ENCODE assay signal across 22 cellular contexts in the genomic region with DNA sequence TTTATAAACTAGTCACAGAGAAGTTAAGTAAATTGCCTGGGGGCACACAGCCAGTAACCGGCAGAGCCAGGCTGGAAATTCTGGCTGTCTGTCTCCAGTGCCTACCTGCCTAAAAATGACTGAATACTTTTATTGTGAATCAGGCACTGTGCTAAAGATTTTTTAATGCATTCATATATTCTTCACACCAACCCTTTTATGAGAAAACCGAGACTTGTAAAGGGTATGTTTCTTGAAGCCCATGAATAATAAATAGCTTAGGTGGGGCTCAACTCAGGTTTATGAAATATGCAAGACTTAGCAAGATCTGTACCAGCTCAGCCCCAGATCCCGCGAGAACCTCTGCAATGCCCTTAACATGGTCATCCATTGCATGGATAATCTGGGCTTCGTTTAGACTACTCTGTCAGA.
DNase-seq lines count a peak whose midpoint lies in the region; ATAC-seq, FAIRE-seq and TF ChIP-seq lines count a peak whose summit lies in the region.
"Had no signal": no experiment of that assay in that cellular context is flagged by ENCODE, and none has a peak within 500 bp of the region (broad histone marks: within the 10 kb centered on the region; RNA-seq: fewer than 3 reads in every experiment).

No MANE protein-coding gene starts in this region.

- WGBS in K562 (ENCODE audit: insufficient coverage, low coverage, missing lambda C conversion rate), result 0% methylated on average over 5 of the region's 5 CpGs
- 91% methylated on average over 4 of the region's 5 CpGs for WGBS in mesenchymal stem cell

- H2BK5ac ChIP-seq in mesenchymal stem cell (ENCODE audit: low read depth, low read length, poor library complexity, severe bottlenecking), result no peak overlapping the region

- no TSS peak for BruUV-seq in K562 (replicated peaks; lab: Mats Ljungman, UMichigan)

- H4K91ac ChIP-seq in mesenchymal stem cell (ENCODE audit: low read length), result no peak overlapping the region

- no peak overlapping the region for H2BK12ac ChIP-seq in mesenchymal stem cell (ENCODE audit: low read length in 2 of 2)

- no peak overlapping the region for H3K23ac ChIP-seq in mesenchymal stem cell (ENCODE audit: low read length in 2 of 2)

- POLR2A ChIA-PET in K562 (lab: Yijun Ruan, JAX), result no interaction called here

- no peaks in the 10 kb centered on the region for H3K9me3 Mint-ChIP-seq in T-helper 2 cell treated with Interferon-gamma antibody and Interleukin-4, amounts not matched to agents 5 μg/mL and 100 μg/mL, for 36 hours
- H3K9me3 Mint-ChIP-seq: CD4-positive, alpha-beta memory T cell; HFFc6 had no signal

- H2BK120ac ChIP-seq in mesenchymal stem cell (ENCODE audit: low read depth, low read length), result no peak overlapping the region

- H3K14ac ChIP-seq in mesenchymal stem cell (ENCODE audit: low read length in 2 of 2), result no peak overlapping the region

- no peak for TF ChIP-seq EP300 in K562 (IDR thresholded peaks at IDR 0.05; ENCODE audit: low read length)

- no peak for FAIRE-seq in K562 (lab: Jason Lieb, UNC)
- FAIRE-seq: GM12878 had no signal

- H3K27ac Mint-ChIP-seq in T-helper 2 cell treated with Interferon-gamma antibody and Interleukin-4, amounts not matched to agents 5 μg/mL and 100 μg/mL, for 36 hours, result no peak overlapping the region
- H3K27ac Mint-ChIP-seq: CD4-positive, alpha-beta memory T cell; HFFc6 had no signal

- no peaks in the 10 kb centered on the region for H4K20me1 ChIP-seq in K562 (replicated peaks; ENCODE audit: control insufficient read depth, insufficient read depth, low read length)

- no peak overlapping the region for H3K27ac ChIP-seq in K562 (ENCODE audit: extremely low read depth, low read depth, low read length)
- H3K27ac ChIP-seq in foreskin keratinocyte, result peak overlapping the region; percentile 23
- H3K27ac ChIP-seq in mesenchymal stem cell (ENCODE audit: low read length, poor library complexity, severe bottlenecking), result no peak overlapping the region
- H3K27ac ChIP-seq: HL-60, KMS-11 had no signal

- no peak overlapping the region for H2BK15ac ChIP-seq in mesenchymal stem cell (ENCODE audit: low read depth, poor library complexity, severe bottlenecking)

- peaks cover 2 to 20% of the 10 kb centered on the region in 2 experiments; a peak in 3 of 5 replicates for H3K27me3 ChIP-seq in K562 (ENCODE audit: control insufficient read depth in 2 of 2, insufficient read depth in 2 of 2, low read length in 2 of 2)
- no peaks in the 10 kb centered on the region for H3K27me3 ChIP-seq in foreskin keratinocyte
- H3K27me3 ChIP-seq in mesenchymal stem cell (ENCODE audit: control insufficient read depth in 1 of 2, insufficient read depth in 1 of 2, low read length in 2 of 2), result no peaks in the 10 kb centered on the region

- H3K36me3 Mint-ChIP-seq in T-helper 2 cell treated with Interferon-gamma antibody and Interleukin-4, amounts not matched to agents 5 μg/mL and 100 μg/mL, for 36 hours (ENCODE audit: low read depth), result no peaks in the 10 kb centered on the region
- H3K36me3 Mint-ChIP-seq: CD4-positive, alpha-beta memory T cell had no signal

- in situ Hi-C loops in K562 (cut with MboI), result no loop called here

- H3K79me2 ChIP-seq in K562 (ENCODE audit: control insufficient read depth, insufficient read depth, low read length), result no peaks in the 10 kb centered on the region

- ATAC-seq in K562, result no peak
- peak; percentile 83 for ATAC-seq in foreskin keratinocyte
- ATAC-seq: GM12878 had no signal

- peaks cover 2% of the 10 kb centered on the region for H3K27me3 Mint-ChIP-seq in T-helper 2 cell treated with Interferon-gamma antibody and Interleukin-4, amounts not matched to agents 5 μg/mL and 100 μg/mL, for 36 hours (ENCODE audit: low read depth)

- TF ChIP-seq CTCF in K562 (IDR thresholded peaks at IDR 0.05 in 2 of 3, conservative IDR thresholded peaks at IDR 0.05 in 1 of 3; ENCODE audit: insufficient read depth in 2 of 3, low read depth in 1 of 3, low read length in 3 of 3) (no peak), foreskin keratinocyte (conservative IDR thresholded peaks at IDR 0.05) (no peak)

- no peaks in the 10 kb centered on the region for H3K9me1 ChIP-seq in K562 (ENCODE audit: control insufficient read depth, insufficient read depth, low read length)

- no peaks in the 10 kb centered on the region for H3K9me3 ChIP-seq in K562 (replicated peaks; ENCODE audit: control insufficient read depth, insufficient read depth, low read depth, low read length)
- H3K9me3 ChIP-seq in mesenchymal stem cell (ENCODE audit: control insufficient read depth, low read length), result no peaks in the 10 kb centered on the region
- H3K9me3 ChIP-seq: Caco-2 had no signal

- H3K9ac ChIP-seq in K562 (ENCODE audit: insufficient read depth in 1 of 2, low read depth in 2 of 2, low read length in 2 of 2), result no peak overlapping the region
- H3K9ac ChIP-seq in mesenchymal stem cell (ENCODE audit: low read length), result no peak overlapping the region
- H3K9ac ChIP-seq: KMS-11 had no signal

- no peaks in the 10 kb centered on the region for H3K36me3 ChIP-seq in K562 (ENCODE audit: control insufficient read depth, insufficient read depth, low read length)
- H3K36me3 ChIP-seq in mesenchymal stem cell (ENCODE audit: control insufficient read depth in 1 of 2, insufficient read depth in 2 of 2, low read depth in 1 of 2, low read length in 2 of 2), result peaks cover 0 to 6% of the 10 kb centered on the region in 2 experiments

- TF ChIP-seq RAD21 in K562 (CRISPR knock-in tag; conservative IDR thresholded peaks at IDR 0.05 in 1 of 2, IDR thresholded peaks at IDR 0.05 in 1 of 2), result no peak

- no peak overlapping the region for H3K4me3 Mint-ChIP-seq in T-helper 2 cell treated with Interferon-gamma antibody and Interleukin-4, amounts not matched to agents 5 μg/mL and 100 μg/mL, for 36 hours
- H3K4me3 Mint-ChIP-seq: CD4-positive, alpha-beta memory T cell; HFFc6 had no signal

- DNase-seq in NCI-H226 (peak; percentile 7), K562 (ENCODE audit: extremely low read depth in 1 of 4, low spot score in 3 of 4) (no peak), foreskin keratinocyte (peak; percentile 85 to 97), erythroblast (lab: John Stamatoyannopoulos, UW) (no peak), hippocampal formation (lab: John Stamatoyannopoulos, UW) (no peak), mesenchymal stem cell (no peak)
- no peak for DNase-seq in T-helper 2 cell treated with Interferon-gamma antibody and Interleukin-4, amounts not matched to agents 5 μg/mL and 100 μg/mL, for 36 hours (ENCODE audit: low spot score)
- DNase-seq: Caco-2; CD4-positive, alpha-beta memory T cell; DMS 273 treated with DMSO at 0.1 percent for 48 hours; DMS79 treated with DMSO at 0.1 percent for 48 hours; H7; HFFc6; NCI-H1105 treated with DMSO at 0.1 percent for 48 hours; NCI-H2029 treated with DMSO at 0.1 percent for 48 hours; NCI-H2171 treated with DMSO at 0.1 percent for 48 hours; NCI-H446; NCI-H526; SHP77 had no signal

- no peaks in the 10 kb centered on the region for H3K4me1 ChIP-seq in K562 (replicated peaks in 1 of 2; ENCODE audit: control insufficient read depth in 2 of 2, insufficient read depth in 2 of 2, low read length in 2 of 2)
- H3K4me1 ChIP-seq in foreskin keratinocyte, result peaks cover 27% of the 10 kb centered on the region
- peaks cover 2% of the 10 kb centered on the region for H3K4me1 ChIP-seq in mesenchymal stem cell (ENCODE audit: control insufficient read depth, insufficient read depth, low read depth, low read length)
- H3K4me1 ChIP-seq: Caco-2 had no signal

- no peak overlapping the region for H3K4ac ChIP-seq in mesenchymal stem cell (ENCODE audit: low read depth in 1 of 2, low read length in 2 of 2)

- CTCF ChIA-PET in K562 (lab: Yijun Ruan, JAX; ENCODE audit: low intra/inter-chr PET ratio), result interaction anchor here (0.5 kb wide), 1 partner anchor 679 kb away, joined by 3 read pairs; no protein-coding TSS in a partner anchor

- H3K4me1 Mint-ChIP-seq in T-helper 2 cell treated with Interferon-gamma antibody and Interleukin-4, amounts not matched to agents 5 μg/mL and 100 μg/mL, for 36 hours (ENCODE audit: low read depth), result no peaks in the 10 kb centered on the region

- H2AFZ ChIP-seq in K562 (ENCODE audit: low read depth, low read length) (no peak overlapping the region), mesenchymal stem cell (ENCODE audit: low read depth, low read length) (no peak overlapping the region)

- H3K18ac ChIP-seq in mesenchymal stem cell (ENCODE audit: low read depth in 1 of 2, low read length in 2 of 2), result no peak overlapping the region

- TF ChIP-seq POLR2A in K562 (conservative IDR thresholded peaks at IDR 0.05) (no peak), erythroblast (IDR thresholded peaks at IDR 0.05; ENCODE audit: low read length) (no peak)

- no peak overlapping the region for H2AK5ac ChIP-seq in mesenchymal stem cell (ENCODE audit: low read length, severe bottlenecking)

- H3K4me3 ChIP-seq in K562 (no peak overlapping the region), mesenchymal stem cell (ENCODE audit: insufficient read depth in 1 of 2, low read depth in 1 of 2, low read length in 2 of 2) (no peak overlapping the region)
- H3K4me3 ChIP-seq: GM12878 had no signal

- intact Hi-C loops in K562 (cut with micrococcal nuclease), result no loop called here

- no peak overlapping the region for H4K8ac ChIP-seq in mesenchymal stem cell (ENCODE audit: low read length)

- H3K79me1 ChIP-seq in mesenchymal stem cell (replicated peaks; ENCODE audit: low read length, poor library complexity, severe bottlenecking), result peaks cover 19% of the 10 kb centered on the region

- H3K4me2 ChIP-seq in K562 (ENCODE audit: insufficient read depth, low read length) (no peak overlapping the region), mesenchymal stem cell (ENCODE audit: low read length, poor library complexity, severe bottlenecking) (no peak overlapping the region)
- H3K4me2 ChIP-seq: KMS-11 had no signal

TF ChIP-seq in K562, 482 proteins besides CTCF, POLR2A, EP300 and RAD21:
- TF ChIP-seq CHD2 (IDR thresholded peaks at IDR 0.05; ENCODE audit: low read depth, low read length) (peak; percentile 60; the same call in 1 of the 2 replicates), SP1 (CRISPR knock-in tag; IDR thresholded peaks at IDR 0.05) (no peak)

Comparison
In these comparisons a context has a peak if more than half of its experiments do, and no peak if none do; other contexts are left out.
1. DNase-seq: peak in NCI-H226 (single experiment) and foreskin keratinocyte (2 of 2); none in K562 (0 of 4), erythroblast (0 of 2), hippocampal formation (0 of 2), T-helper 2 cell treated with Interferon-gamma antibody and Interleukin-4, amounts not matched to agents 5 μg/mL and 100 μg/mL, for 36 hours (single experiment) and mesenchymal stem cell (single experiment).